Comparison of ENCODE assay signal across 40 cellular contexts in the genomic region with DNA sequence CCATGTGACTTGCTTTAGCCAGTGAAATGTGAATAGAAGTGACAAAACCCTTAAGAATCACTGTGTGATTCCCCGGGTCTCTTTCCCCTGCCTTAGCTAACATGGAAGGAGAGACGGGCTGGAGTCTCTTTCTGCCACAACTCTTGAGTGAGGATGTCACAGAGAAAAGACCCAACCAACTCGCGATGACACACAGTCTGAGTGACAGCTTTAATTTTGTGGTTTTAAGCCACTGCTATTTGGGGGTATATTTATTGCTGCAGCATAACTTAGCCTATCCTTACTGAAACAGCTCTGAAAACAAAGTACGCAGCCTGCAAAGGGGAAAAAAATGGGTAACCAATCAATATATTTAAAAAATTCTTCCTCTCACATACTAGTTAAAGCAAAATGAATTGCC.
"Had no signal": no experiment of that assay in that cellular context is flagged by ENCODE, and none has a peak within 500 bp of the region (broad histone marks: within the 10 kb centered on the region; RNA-seq: fewer than 3 reads in every experiment).

No MANE protein-coding gene starts in this region.

- DNase-seq: activated effector memory CD4-positive, alpha-beta T cell treated with anti-CD3 and anti-CD28 coated beads, Interleukin-2, amount 50 U/mL, for 16 hours; activated effector memory CD4-positive, alpha-beta T cell treated with Interleukin-2 at 50 U/mL for 16 hours; activated gamma-delta T cell; activated gamma-delta T cell treated with Interleukin-2 at 50 U/mL for 16 hours; activated naive CD4-positive, alpha-beta T cell; activated naive CD4-positive, alpha-beta T cell treated with anti-CD3 and anti-CD28 coated beads for 36 hours; activated naive CD4-positive, alpha-beta T cell treated with anti-CD3 and anti-CD28 coated beads, Interleukin-2, amount 10 ng/mL, durations not matched to agents 7 days and 5 days; activated naive CD4-positive, alpha-beta T cell treated with anti-CD3 and anti-CD28 coated beads, Interleukin-2, amount 50 U/mL, for 16 hours; activated naive CD4-positive, alpha-beta T cell treated with Interleukin-2 at 50 U/mL for 16 hours; activated naive CD8-positive, alpha-beta T cell treated with anti-CD3 and anti-CD28 coated beads for 36 hours; activated naive CD8-positive, alpha-beta T cell treated with anti-CD3 and anti-CD28 coated beads, Interleukin-2, amount 10 ng/mL, durations not matched to agents 7 days and 5 days; activated naive CD8-positive, alpha-beta T cell treated with anti-CD3 and anti-CD28 coated beads, Interleukin-2, amount 50 U/mL, for 24 hours; activated T-cell treated with anti-CD3 and anti-CD28 coated beads for 4 hours; activated T-cell treated with anti-CD3 and anti-CD28 coated beads, Interleukin-2, amount 50 U/mL, for 1 hour; activated T-cell treated with anti-CD3 and anti-CD28 coated beads, Interleukin-2, amount 50 U/mL, for 24 hours; activated T-cell treated with anti-CD3 and anti-CD28 coated beads, Interleukin-2, amount 50 U/mL, for 4 hours; activated T-cell treated with anti-CD3 and anti-CD28 coated beads, Interleukin-2, amount 50 U/mL, for 48 hours; activated T-cell treated with anti-CD3 and anti-CD28 coated beads, Interleukin-2, amount 50 U/mL, for 72 hours; adrenal gland; amniotic stem cell; amygdala; anterior cingulate cortex; aorta; body of pancreas; brain microvascular endothelial cell; central memory CD4-positive, alpha-beta T cell; cerebellar nuclear complex had no signal

- H3K4me1 ChIP-seq: adrenal gland, ascending aorta, body of pancreas, breast epithelium had no signal

- H3K9me3 ChIP-seq: adrenal gland, ascending aorta, body of pancreas had no signal

- FAIRE-seq: astrocyte, bronchial epithelial cell had no signal

- H3K27me3 ChIP-seq: adrenal gland, ascending aorta, body of pancreas, brain microvascular endothelial cell, breast epithelium, cardiac muscle cell had no signal

- H3K36me3 ChIP-seq: adrenal gland, ascending aorta, brain microvascular endothelial cell, breast epithelium, cardiac muscle cell had no signal

- H3K27ac Mint-ChIP-seq: activated naive CD4-positive, alpha-beta T cell treated with anti-CD3 and anti-CD28 coated beads for 36 hours; activated naive CD4-positive, alpha-beta T cell treated with anti-CD3 and anti-CD28 coated beads, Interleukin-2, amount 10 ng/mL, durations not matched to agents 7 days and 5 days; activated naive CD4-positive, alpha-beta T cell treated with anti-CD3 and anti-CD28 coated beads, Interleukin-2, amount 50 U/mL, for 24 hours; activated naive CD4-positive, alpha-beta T cell treated with anti-CD3 and anti-CD28 coated beads, Interleukin-2, amount 50 U/mL, for 72 hours; activated naive CD8-positive, alpha-beta T cell; activated naive CD8-positive, alpha-beta T cell treated with anti-CD3 and anti-CD28 coated beads for 36 hours; activated naive CD8-positive, alpha-beta T cell treated with anti-CD3 and anti-CD28 coated beads, Interleukin-2, amount 10 ng/mL, durations not matched to agents 7 days and 5 days; activated naive CD8-positive, alpha-beta T cell treated with anti-CD3 and anti-CD28 coated beads, Interleukin-2, amount 50 U/mL, for 24 hours; activated T-cell treated with anti-CD3 and anti-CD28 coated beads, Interleukin-2, amount 50 U/mL, for 24 hours; activated T-cell treated with anti-CD3 and anti-CD28 coated beads, Interleukin-2, amount 50 U/mL, for 72 hours; activated T-helper 1 cell treated with anti-CD3 and anti-CD28 coated beads, Interleukin-12 subunit alpha, Interleukin-12 subunit beta, Interleukin-2, Interleukin-4 antibody, amounts not matched to agents 30 ng/mL and 10 ng/mL and 1 ng/mL, durations not matched to agents 14 hours and 24 hours and 36 hours; activated T-helper 17 cell treated with anti-CD3 and anti-CD28 coated beads, Interleukin-2, amount 50 U/mL, for 72 hours; activated T-helper 2 cell treated with anti-CD3 and anti-CD28 coated beads, Interferon-gamma antibody, Interleukin-2, Interleukin-4, amounts not matched to agents 10 μg/mL and 5 μg/mL and 100 μg/mL, durations not matched to agents 14 hours and 24 hours and 36 hours; brain had no signal

- H3K27ac ChIP-seq: adrenal gland, ascending aorta, body of pancreas, brain microvascular endothelial cell, breast epithelium, cardiac muscle cell had no signal

- H3K9me3 Mint-ChIP-seq: activated naive CD4-positive, alpha-beta T cell treated with anti-CD3 and anti-CD28 coated beads, Interleukin-2, amount 50 U/mL, for 24 hours; activated naive CD8-positive, alpha-beta T cell treated with anti-CD3 and anti-CD28 coated beads for 36 hours; activated T-cell treated with anti-CD3 and anti-CD28 coated beads, Interleukin-2, amount 50 U/mL, for 72 hours; activated T-helper 2 cell treated with anti-CD3 and anti-CD28 coated beads, Interferon-gamma antibody, Interleukin-2, Interleukin-4, amounts not matched to agents 10 μg/mL and 5 μg/mL and 100 μg/mL, durations not matched to agents 14 hours and 24 hours and 36 hours; central memory CD8-positive, alpha-beta T cell had no signal

- H3K4me3 ChIP-seq: adrenal gland, ascending aorta, body of pancreas, breast epithelium, cardiac muscle cell had no signal

- H3K4me1 Mint-ChIP-seq: activated naive CD4-positive, alpha-beta T cell treated with anti-CD3 and anti-CD28 coated beads, Interleukin-2, amount 10 ng/mL, durations not matched to agents 7 days and 5 days; activated naive CD4-positive, alpha-beta T cell treated with anti-CD3 and anti-CD28 coated beads, Interleukin-2, amount 50 U/mL, for 24 hours; activated naive CD8-positive, alpha-beta T cell treated with anti-CD3 and anti-CD28 coated beads for 36 hours; activated naive CD8-positive, alpha-beta T cell treated with anti-CD3 and anti-CD28 coated beads, Interleukin-2, amount 10 ng/mL, durations not matched to agents 7 days and 5 days; activated naive CD8-positive, alpha-beta T cell treated with anti-CD3 and anti-CD28 coated beads, Interleukin-2, amount 50 U/mL, for 24 hours; activated T-helper 17 cell treated with anti-CD3 and anti-CD28 coated beads, Interleukin-2, amount 50 U/mL, for 72 hours; brain; central memory CD8-positive, alpha-beta T cell had no signal

- H3K36me3 Mint-ChIP-seq: activated naive CD4-positive, alpha-beta T cell treated with anti-CD3 and anti-CD28 coated beads, Interleukin-2, amount 10 ng/mL, durations not matched to agents 7 days and 5 days; activated naive CD4-positive, alpha-beta T cell treated with anti-CD3 and anti-CD28 coated beads, Interleukin-2, amount 50 U/mL, for 24 hours; activated naive CD4-positive, alpha-beta T cell treated with anti-CD3 and anti-CD28 coated beads, Interleukin-2, amount 50 U/mL, for 72 hours; activated naive CD8-positive, alpha-beta T cell; activated naive CD8-positive, alpha-beta T cell treated with anti-CD3 and anti-CD28 coated beads for 36 hours; activated naive CD8-positive, alpha-beta T cell treated with anti-CD3 and anti-CD28 coated beads, Interleukin-2, amount 10 ng/mL, durations not matched to agents 7 days and 5 days; brain had no signal

- H3K27me3 Mint-ChIP-seq: activated naive CD4-positive, alpha-beta T cell treated with anti-CD3 and anti-CD28 coated beads, Interleukin-2, amount 10 ng/mL, durations not matched to agents 7 days and 5 days; activated naive CD4-positive, alpha-beta T cell treated with anti-CD3 and anti-CD28 coated beads, Interleukin-2, amount 50 U/mL, for 24 hours; activated naive CD8-positive, alpha-beta T cell; activated naive CD8-positive, alpha-beta T cell treated with anti-CD3 and anti-CD28 coated beads for 36 hours; activated naive CD8-positive, alpha-beta T cell treated with anti-CD3 and anti-CD28 coated beads, Interleukin-2, amount 10 ng/mL, durations not matched to agents 7 days and 5 days; activated naive CD8-positive, alpha-beta T cell treated with anti-CD3 and anti-CD28 coated beads, Interleukin-2, amount 50 U/mL, for 24 hours; activated T-cell treated with anti-CD3 and anti-CD28 coated beads, Interleukin-2, amount 50 U/mL, for 24 hours; activated T-helper 17 cell treated with anti-CD3 and anti-CD28 coated beads, Interleukin-2, amount 50 U/mL, for 72 hours; brain; central memory CD8-positive, alpha-beta T cell had no signal

- H3K4me3 Mint-ChIP-seq: activated naive CD4-positive, alpha-beta T cell treated with anti-CD3 and anti-CD28 coated beads for 36 hours; activated naive CD4-positive, alpha-beta T cell treated with anti-CD3 and anti-CD28 coated beads, Interleukin-2, amount 10 ng/mL, durations not matched to agents 7 days and 5 days; activated naive CD4-positive, alpha-beta T cell treated with anti-CD3 and anti-CD28 coated beads, Interleukin-2, amount 50 U/mL, for 24 hours; activated naive CD8-positive, alpha-beta T cell; activated naive CD8-positive, alpha-beta T cell treated with anti-CD3 and anti-CD28 coated beads for 36 hours; activated naive CD8-positive, alpha-beta T cell treated with anti-CD3 and anti-CD28 coated beads, Interleukin-2, amount 10 ng/mL, durations not matched to agents 7 days and 5 days; activated naive CD8-positive, alpha-beta T cell treated with anti-CD3 and anti-CD28 coated beads, Interleukin-2, amount 50 U/mL, for 24 hours; activated T-cell treated with anti-CD3 and anti-CD28 coated beads, Interleukin-2, amount 50 U/mL, for 24 hours; activated T-cell treated with anti-CD3 and anti-CD28 coated beads, Interleukin-2, amount 50 U/mL, for 4 hours; activated T-cell treated with anti-CD3 and anti-CD28 coated beads, Interleukin-2, amount 50 U/mL, for 72 hours; activated T-helper 1 cell treated with anti-CD3 and anti-CD28 coated beads, Interleukin-12 subunit alpha, Interleukin-12 subunit beta, Interleukin-2, Interleukin-4 antibody, amounts not matched to agents 30 ng/mL and 10 ng/mL and 1 ng/mL, durations not matched to agents 14 hours and 24 hours and 36 hours; activated T-helper 17 cell treated with anti-CD3 and anti-CD28 coated beads, Interleukin-2, amount 50 U/mL, for 72 hours; brain; central memory CD8-positive, alpha-beta T cell had no signal

- ATAC-seq: activated naive CD4-positive, alpha-beta T cell treated with anti-CD3 and anti-CD28 coated beads, Interleukin-2, amount 50 U/mL, for 72 hours; activated naive CD8-positive, alpha-beta T cell treated with anti-CD3 and anti-CD28 coated beads, Interleukin-2, amount 50 U/mL, for 24 hours; activated T-cell treated with anti-CD3 and anti-CD28 coated beads, Interleukin-2, amount 50 U/mL, for 4 hours; activated T-cell treated with anti-CD3 and anti-CD28 coated beads, Interleukin-2, amount 50 U/mL, for 72 hours; activated T-helper 17 cell treated with anti-CD3 and anti-CD28 coated beads, Interleukin-2, amount 50 U/mL, for 72 hours; body of pancreas had no signal
